22 cellular contexts compared by ENCODE assay signal in the genomic region with DNA sequence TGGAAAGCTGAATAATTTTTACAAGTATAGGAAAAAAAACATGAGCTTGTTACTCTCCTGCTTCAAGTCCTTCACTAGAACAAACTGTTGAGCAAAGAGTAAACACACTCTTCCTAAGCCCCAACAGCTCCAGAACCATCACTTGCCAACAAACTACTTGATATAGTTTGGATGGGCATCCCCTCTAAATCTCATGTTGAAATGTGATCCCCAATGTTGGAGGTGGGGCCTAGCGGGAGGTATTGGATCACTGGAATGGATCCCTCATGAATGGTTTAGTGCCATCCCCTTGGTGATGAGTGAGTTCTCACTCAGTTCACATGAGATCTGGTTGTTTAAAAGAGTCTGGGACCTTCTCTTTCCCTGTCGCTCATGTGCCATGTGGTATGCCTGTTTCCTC.
"Had no signal": no experiment of that assay in that cellular context is flagged by ENCODE, and none has a peak within 500 bp of the region (broad histone marks: within the 10 kb centered on the region; RNA-seq: fewer than 3 reads in every experiment).

No MANE protein-coding gene starts in this region.

- H3K9me3 Mint-ChIP-seq: naive B cell; nephron; stimulated activated memory B cell treated with anti-CD40 and anti-IgM and Interleukin-4, amounts not matched to agents 10 μg/mL and 1 μg/mL and 100 μg/mL, for 72 hours; stimulated activated naive CD8-positive, alpha-beta T cell treated with anti-CD3 and anti-CD28 coated beads, Interleukin-15, Interleukin-2, amounts not matched to agents 100 ng/mL and 50 ng/mL, for 24 hours had no signal

- H3K4me1 ChIP-seq: right lobe of liver, testis had no signal

- H3K9me3 ChIP-seq: heart right ventricle, psoas muscle, right lobe of liver, testis, transverse colon had no signal

- FAIRE-seq: endometrium, frontal cortex, islet of Langerhans had no signal

- ATAC-seq: esophagus mucosa; heart right ventricle; right lobe of liver; stimulated activated memory B cell treated with anti-CD40 and anti-IgM and Interleukin-4, amounts not matched to agents 10 μg/mL and 1 μg/mL and 100 μg/mL, for 72 hours had no signal

- H3K4me3 Mint-ChIP-seq: naive B cell; nephron; stimulated activated memory B cell treated with anti-CD40 and anti-IgM and Interleukin-4, amounts not matched to agents 10 μg/mL and 1 μg/mL and 100 μg/mL, for 72 hours; stimulated activated naive CD8-positive, alpha-beta T cell treated with anti-CD3 and anti-CD28 coated beads, Interleukin-15, Interleukin-2, amounts not matched to agents 100 ng/mL and 50 ng/mL, for 24 hours had no signal

- H3K27me3 ChIP-seq: dorsolateral prefrontal cortex, heart right ventricle, right lobe of liver, testis, transverse colon had no signal

- H3K27me3 Mint-ChIP-seq: naive B cell; stimulated activated memory B cell treated with anti-CD40 and anti-IgM and Interleukin-4, amounts not matched to agents 10 μg/mL and 1 μg/mL and 100 μg/mL, for 72 hours; stimulated activated naive CD8-positive, alpha-beta T cell treated with anti-CD3 and anti-CD28 coated beads, Interleukin-15, Interleukin-2, amounts not matched to agents 100 ng/mL and 50 ng/mL, for 24 hours had no signal

- H3K36me3 ChIP-seq: right lobe of liver, transverse colon had no signal

- H3K4me3 ChIP-seq: dorsolateral prefrontal cortex, heart right ventricle, psoas muscle, right lobe of liver, testis, transverse colon had no signal

- H3K27ac ChIP-seq: dorsolateral prefrontal cortex, psoas muscle, right lobe of liver, testis had no signal

- DNase-seq: cortex of kidney; dorsolateral prefrontal cortex; effector CD8-positive, alpha-beta T cell; heart right ventricle; hypothalamus; kidney glomerular epithelial cell; mesenchymal stem cell; naive B cell; psoas muscle; retina; right lobe of liver; stimulated activated CD4-positive, alpha-beta T cell treated with anti-CD3 and anti-CD28 coated beads, Interleukin-1b, Interleukin-23, amount 100 ng/mL, for 48 hours; stimulated activated CD4-positive, alpha-beta T cell treated with anti-CD3 and anti-CD28 coated beads, Interleukin-4, amount 100 ng/mL, for 24 hours; testis; transverse colon had no signal

- H3K27ac Mint-ChIP-seq: naive B cell; nephron; stimulated activated memory B cell treated with anti-CD40 and anti-IgM and Interleukin-4, amounts not matched to agents 10 μg/mL and 1 μg/mL and 100 μg/mL, for 72 hours; stimulated activated naive CD8-positive, alpha-beta T cell treated with anti-CD3 and anti-CD28 coated beads, Interleukin-15, Interleukin-2, amounts not matched to agents 100 ng/mL and 50 ng/mL, for 24 hours had no signal
